9 cellular contexts compared by ENCODE assay signal in genomic region chr1:111591946-111592345, GRCh38. TPM values are rescaled to one million over a fixed set of nuclear protein-coding genes. Genes with fewer than 3 reads are reported as not detected.
DNase-seq lines count a peak whose midpoint lies in the region; ATAC-seq and TF ChIP-seq lines count a peak whose summit lies in the region.
"Had no signal": no experiment of that assay in that cellular context is flagged by ENCODE, and none has a peak within 500 bp of the region (broad histone marks: within the 10 kb centered on the region; RNA-seq: fewer than 3 reads in every experiment).

No MANE protein-coding gene starts in this region.

- peak overlapping the region in 1 of 5 donors; percentile 30 for H3K9ac ChIP-seq in subcutaneous abdominal adipose tissue (ENCODE audit: low read length in 5 of 5)

- H3K27me3 ChIP-seq in left lung (no peaks in the 10 kb centered on the region), subcutaneous abdominal adipose tissue (ENCODE audit: control insufficient read depth in 5 of 5, insufficient read depth in 4 of 5, low read length in 5 of 5) (no peaks in the 10 kb centered on the region)

- H3K36me3 ChIP-seq in left lung (no peaks in the 10 kb centered on the region), subcutaneous abdominal adipose tissue (ENCODE audit: control insufficient read depth in 5 of 5, insufficient read depth in 5 of 5, low read length in 5 of 5) (no peaks in the 10 kb centered on the region)

- no peak for TF ChIP-seq CTCF in left lung (IDR thresholded peaks at IDR 0.05)

- ATAC-seq in left lung (no peak), GM19452 (IDR thresholded peaks at IDR 0.05; ENCODE audit: unreplicated experiment) (no peak), GM21723 (IDR thresholded peaks at IDR 0.05; ENCODE audit: unreplicated experiment) (no peak)

- H3K4me3 Mint-ChIP-seq in T-helper 2 cell treated with Interferon-gamma antibody and Interleukin-4, amounts not matched to agents 5 μg/mL and 100 μg/mL, for 36 hours, result no peak overlapping the region
- no peak overlapping the region for H3K4me3 Mint-ChIP-seq in activated naive CD8-positive, alpha-beta T cell treated with anti-CD3 and anti-CD28 coated beads for 36 hours

- no peaks in the 10 kb centered on the region for H3K9me3 ChIP-seq in left lung
- no peaks in the 10 kb centered on the region for H3K9me3 ChIP-seq in subcutaneous abdominal adipose tissue (ENCODE audit: control insufficient read depth in 5 of 5, low read length in 5 of 5)

- no peak for DNase-seq in T-helper 2 cell treated with Interferon-gamma antibody and Interleukin-4, amounts not matched to agents 5 μg/mL and 100 μg/mL, for 36 hours (ENCODE audit: low spot score)
- DNase-seq in T-helper 2 cell (no peak), left lung (no peak), A172 (ENCODE audit: low spot score) (no peak)
- DNase-seq in activated naive CD8-positive, alpha-beta T cell treated with anti-CD3 and anti-CD28 coated beads for 36 hours, result no peak
- DNase-seq: NCI-H2029 treated with DMSO at 0.1 percent for 48 hours had no signal

- H3K4me3 ChIP-seq in left lung (no peak overlapping the region), subcutaneous abdominal adipose tissue (ENCODE audit: low read depth in 1 of 5, low read length in 5 of 5) (peak overlapping the region in 2 of 5 donors; percentile 12 to 18)

- H3K27me3 Mint-ChIP-seq in T-helper 2 cell treated with Interferon-gamma antibody and Interleukin-4, amounts not matched to agents 5 μg/mL and 100 μg/mL, for 36 hours (ENCODE audit: low read depth), result no peaks in the 10 kb centered on the region
- no peaks in the 10 kb centered on the region for H3K27me3 Mint-ChIP-seq in activated naive CD8-positive, alpha-beta T cell treated with anti-CD3 and anti-CD28 coated beads for 36 hours

- peaks cover 62% of the 10 kb centered on the region for H3K4me1 Mint-ChIP-seq in T-helper 2 cell treated with Interferon-gamma antibody and Interleukin-4, amounts not matched to agents 5 μg/mL and 100 μg/mL, for 36 hours (ENCODE audit: low read depth)
- peaks cover 59% of the 10 kb centered on the region for H3K4me1 Mint-ChIP-seq in activated naive CD8-positive, alpha-beta T cell treated with anti-CD3 and anti-CD28 coated beads for 36 hours

- peak overlapping the region; percentile 98 for H3K27ac Mint-ChIP-seq in T-helper 2 cell treated with Interferon-gamma antibody and Interleukin-4, amounts not matched to agents 5 μg/mL and 100 μg/mL, for 36 hours
- peak overlapping the region; percentile 82 for H3K27ac Mint-ChIP-seq in activated naive CD8-positive, alpha-beta T cell treated with anti-CD3 and anti-CD28 coated beads for 36 hours

- H3K27ac ChIP-seq in left lung (peak overlapping the region; percentile 58 to 73), subcutaneous abdominal adipose tissue (ENCODE audit: low read depth, low read length) (peak overlapping the region; percentile 80)

- H3K36me3 Mint-ChIP-seq in T-helper 2 cell treated with Interferon-gamma antibody and Interleukin-4, amounts not matched to agents 5 μg/mL and 100 μg/mL, for 36 hours (ENCODE audit: low read depth), result peaks cover 2% of the 10 kb centered on the region
- H3K36me3 Mint-ChIP-seq in activated naive CD8-positive, alpha-beta T cell treated with anti-CD3 and anti-CD28 coated beads for 36 hours, result peaks cover 5% of the 10 kb centered on the region

- H3K4me1 ChIP-seq in left lung (peaks cover 29 to 40% of the 10 kb centered on the region in 2 donors), subcutaneous abdominal adipose tissue (ENCODE audit: control insufficient read depth in 5 of 5, insufficient read depth in 5 of 5, low read length in 5 of 5) (peaks cover 10 to 36% (median 31%) of the 10 kb centered on the region in 5 donors)

- intact Hi-C loops in left lung (cut with DNase I), result no loop called here

- no peaks in the 10 kb centered on the region for H3K9me3 Mint-ChIP-seq in T-helper 2 cell treated with Interferon-gamma antibody and Interleukin-4, amounts not matched to agents 5 μg/mL and 100 μg/mL, for 36 hours
- H3K9me3 Mint-ChIP-seq in activated naive CD8-positive, alpha-beta T cell treated with anti-CD3 and anti-CD28 coated beads for 36 hours, result peaks cover 1% of the 10 kb centered on the region

RNA-seq across cellular contexts. Expression of gene RAP1A, which starts 27.6 kb away (rescaled TPM):
- total RNA-seq in activated naive CD8-positive, alpha-beta T cell treated with anti-CD3 and anti-CD28 coated beads for 36 hours, result 100 to 1,000 TPM; 150 to 154 TPM
- total RNA-seq in left lung, result 100 to 1,000 TPM; 102 to 121 TPM
- total RNA-seq in A172 (2014; rRNA removed; shearing (Covaris generic)), result 27.9 and 34.5 TPM in 2 replicates
